In genomic region chr6:135789375-135789774, GRCh38 we compare ENCODE assay signal across 27 cellular contexts.
"Had no signal": no experiment of that assay in that cellular context is flagged by ENCODE, and none has a peak within 500 bp of the region (broad histone marks: within the 10 kb centered on the region; RNA-seq: fewer than 3 reads in every experiment).

No MANE protein-coding gene starts in this region.

- H3K36me3 ChIP-seq: brain microvascular endothelial cell, cardiac muscle cell, MG63, Peyer's patch, SJCRH30 had no signal

- H3K9ac ChIP-seq: KMS-11, SK-N-SH had no signal

- DNase-seq: activated CD4-positive, alpha-beta memory T cell treated with anti-CD3 and anti-CD28 coated beads, Interleukin-2, amount 10 ng/mL, durations not matched to agents 7 days and 5 days; activated CD4-positive, alpha-beta T cell treated with anti-CD3 and anti-CD28 coated beads, Interleukin-2, amount 10 ng/mL, durations not matched to agents 7 days and 5 days; activated CD4-positive, CD25-positive, alpha-beta regulatory T cell; activated gamma-delta T cell treated with Interleukin-2 at 50 U/mL for 16 hours; activated naive CD4-positive, alpha-beta T cell treated with anti-CD3 and anti-CD28 coated beads, Interleukin-2, amount 10 ng/mL, durations not matched to agents 7 days and 5 days; activated naive CD8-positive, alpha-beta T cell treated with anti-CD3 and anti-CD28 coated beads for 36 hours; activated T-cell treated with anti-CD3 and anti-CD28 coated beads, Interleukin-2, amount 50 U/mL, for 72 hours; brain microvascular endothelial cell; MG63; MV-4-11; NCI-H1092 treated with DMSO at 0.1 percent for 48 hours; NCI-H1417 treated with DMSO at 0.1 percent for 48 hours; NCI-H1694 treated with DMSO at 0.1 percent for 48 hours; NCI-H2029 treated with DMSO at 0.1 percent for 48 hours; NCI-H345; NCI-H510A; NCI-H69; NK-92 treated with Interleukin-12 subunit alpha and Interleukin-12 subunit beta, amount 100 ng/mL, for 24 hours; Peyer's patch; Right ventricle myocardium superior; SJCRH30; SK-N-SH; T-helper 1 cell had no signal

- H3K27me3 ChIP-seq: brain microvascular endothelial cell, cardiac muscle cell, MG63, Peyer's patch, SJCRH30 had no signal

- H3K9me3 ChIP-seq: MG63, Peyer's patch, SJCRH30, SK-N-SH had no signal

- H3K27ac ChIP-seq: brain microvascular endothelial cell, cardiac muscle cell, KMS-11, Peyer's patch, RWPE1, SJCRH30, VCaP had no signal

- H3K4me1 ChIP-seq: Peyer's patch, SJCRH30 had no signal

- H3K4me2 ChIP-seq: KMS-11, SK-N-SH had no signal

- ATAC-seq: activated T-cell treated with anti-CD3 and anti-CD28 coated beads, Interleukin-2, amount 50 U/mL, for 72 hours had no signal

- H3K4me3 ChIP-seq: cardiac muscle cell, MG63, Peyer's patch, SJCRH30 had no signal

- H3K9me2 ChIP-seq: SK-N-SH had no signal
